8 cellular contexts compared by ENCODE assay signal in the genomic region with DNA sequence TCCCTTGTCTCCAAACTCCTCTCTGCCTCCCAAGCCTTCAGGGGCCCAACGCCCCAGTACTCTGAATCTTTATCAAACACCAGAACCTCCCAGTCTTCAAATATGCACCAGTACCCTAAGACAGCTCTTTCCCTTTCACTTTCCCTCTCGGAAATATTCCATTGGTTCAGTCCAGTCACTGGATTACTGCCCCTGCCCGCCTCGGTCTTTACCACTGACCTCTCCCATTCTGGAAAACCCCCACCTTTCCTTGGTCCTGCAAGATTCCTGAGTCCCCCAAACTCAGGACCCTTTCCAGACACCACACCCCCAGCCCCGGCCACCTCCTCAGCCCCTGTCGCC. TPM values are rescaled to one million over a fixed set of nuclear protein-coding genes. Genes with fewer than 3 reads are reported as not detected.
DNase-seq lines count a peak whose midpoint lies in the region; ATAC-seq and TF ChIP-seq lines count a peak whose summit lies in the region.

No MANE protein-coding gene starts in this region.

- H3K27ac Mint-ChIP-seq in naive B cell = peak overlapping the region; percentile 98 to 100 (median 99)

- H3K4me3 ChIP-seq in GM12875 (ENCODE audit: low read depth, low read length) (peak overlapping the region; percentile 90), SJSA1 (peak overlapping the region; percentile 79)

- DNase-seq in SJSA1 (ENCODE audit: low read depth in 1 of 2, low spot score in 2 of 2) = peak; percentile 59 to 60
- no peak for DNase-seq in epithelial cell of prostate (ENCODE audit: low read depth, low spot score)
- DNase-seq in naive B cell = no peak
- DNase-seq in GM10248 (ENCODE audit: extremely low spot score) = no peak
- DNase-seq in NAMALWA (ENCODE audit: low spot score) = no peak

- POLR2A ChIA-PET in GM10248 (lab: Yijun Ruan, JAX) = no interaction called here

- H3K9me3 Mint-ChIP-seq in naive B cell = peaks cover 0 to 2% (median 0%) of the 10 kb centered on the region in 7 donors

- H3K9me3 ChIP-seq in SJSA1 (replicated peaks) = no peaks in the 10 kb centered on the region

- peaks cover 0 to 6% of the 10 kb centered on the region in 2 donors for H3K36me3 Mint-ChIP-seq in naive B cell

- ATAC-seq in naive B cell (ENCODE audit: low read depth in 2 of 2) (no peak), GM18870 (IDR thresholded peaks at IDR 0.05; ENCODE audit: unreplicated experiment) (no peak), GM18498 (IDR thresholded peaks at IDR 0.05; ENCODE audit: unreplicated experiment) (no peak)

- H3K27ac ChIP-seq in SJSA1 = peak overlapping the region; percentile 79
- H3K27ac ChIP-seq in epithelial cell of prostate = peak overlapping the region; percentile 56

- no peaks in the 10 kb centered on the region for H3K27me3 Mint-ChIP-seq in naive B cell

- peak overlapping the region; percentile 95 to 99 (median 98) for H3K4me3 Mint-ChIP-seq in naive B cell

- peaks cover 32 to 78% (median 44%) of the 10 kb centered on the region in 3 donors for H3K4me1 Mint-ChIP-seq in naive B cell

- TF ChIP-seq CTCF in GM12875 (IDR thresholded peaks at IDR 0.05; ENCODE audit: borderline replicate concordance, insufficient read depth, low read depth, low read length) = no peak
- TF ChIP-seq CTCF in GM10248 (IDR thresholded peaks at IDR 0.05; ENCODE audit: control extremely low read depth, extremely low read depth, low read depth, missing control alignments) = no peak

- CTCF ChIA-PET in GM10248 (lab: Yijun Ruan, JAX) = interaction anchor here (0.9 kb wide), 1 partner anchor 28 kb away, joined by 3 read pairs; no protein-coding TSS in a partner anchor

- peaks cover 30% of the 10 kb centered on the region for H3K36me3 ChIP-seq in SJSA1

- no peaks in the 10 kb centered on the region for H3K27me3 ChIP-seq in SJSA1 (replicated peaks)

- peaks cover 42% of the 10 kb centered on the region for H3K4me1 ChIP-seq in SJSA1 (replicated peaks)

RNA-seq across cellular contexts. Expression of a gene that starts 0.7 kb away (rescaled TPM):
- 137 and 198 TPM in 2 replicates for total RNA-seq in SJSA1 (2014; rRNA removed; shearing (Covaris generic))
- polyA plus RNA-seq in naive B cell (ENCODE audit: low read depth in 6 of 6) = 10 to 100 TPM; 37.2 to 44.3 (median 41.2) TPM

RNA-seq across cellular contexts. Expression of a gene that starts 37.1 kb away (rescaled TPM):
- 369 and 432 TPM in 2 replicates for total RNA-seq in SJSA1 (2014; rRNA removed; shearing (Covaris generic))
- 10 to 100 TPM; 76.4 to 88.7 (median 79.2) TPM for polyA plus RNA-seq in naive B cell (ENCODE audit: low read depth in 6 of 6)

Comparison
In these comparisons a context has a peak if more than half of its experiments do, and no peak if none do; other contexts are left out.
1. DNase-seq: peak in SJSA1 (2 of 2); none in epithelial cell of prostate (single experiment), naive B cell (single experiment), GM10248 (single experiment) and NAMALWA (single experiment).